In the genomic region with DNA sequence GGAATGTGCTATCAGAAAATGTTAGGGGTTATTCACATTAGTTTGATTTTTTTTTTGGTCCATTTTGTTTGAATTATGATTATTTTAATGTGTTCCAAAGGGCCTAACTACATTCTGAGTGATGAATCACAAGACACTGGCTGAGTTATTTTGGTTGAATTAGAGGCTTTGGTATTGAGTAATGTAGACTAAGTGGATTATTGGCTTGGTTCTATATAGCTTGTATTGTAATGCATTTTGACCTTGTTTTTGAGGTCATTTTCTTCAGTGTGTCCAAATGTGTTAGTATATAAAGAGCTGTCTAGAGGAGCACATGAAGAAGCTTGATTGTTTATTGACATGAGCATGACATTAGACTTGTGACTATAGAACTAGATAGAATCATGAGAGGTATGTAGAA, we compare ENCODE assay signal across 2 cellular contexts.
TF ChIP-seq lines count a peak whose summit lies in the region.

No MANE protein-coding gene starts in this region.

TF ChIP-seq in A549, 52 proteins besides CTCF, POLR2A, EP300 and RAD21 (continued from another document):
- no peak for TF ChIP-seq BCL3 (IDR thresholded peaks at IDR 0.05)

TF ChIP-seq in SK-N-SH, 30 proteins besides CTCF, POLR2A, EP300 and RAD21 (continued from another document):
- TF ChIP-seq, protein P1, sequence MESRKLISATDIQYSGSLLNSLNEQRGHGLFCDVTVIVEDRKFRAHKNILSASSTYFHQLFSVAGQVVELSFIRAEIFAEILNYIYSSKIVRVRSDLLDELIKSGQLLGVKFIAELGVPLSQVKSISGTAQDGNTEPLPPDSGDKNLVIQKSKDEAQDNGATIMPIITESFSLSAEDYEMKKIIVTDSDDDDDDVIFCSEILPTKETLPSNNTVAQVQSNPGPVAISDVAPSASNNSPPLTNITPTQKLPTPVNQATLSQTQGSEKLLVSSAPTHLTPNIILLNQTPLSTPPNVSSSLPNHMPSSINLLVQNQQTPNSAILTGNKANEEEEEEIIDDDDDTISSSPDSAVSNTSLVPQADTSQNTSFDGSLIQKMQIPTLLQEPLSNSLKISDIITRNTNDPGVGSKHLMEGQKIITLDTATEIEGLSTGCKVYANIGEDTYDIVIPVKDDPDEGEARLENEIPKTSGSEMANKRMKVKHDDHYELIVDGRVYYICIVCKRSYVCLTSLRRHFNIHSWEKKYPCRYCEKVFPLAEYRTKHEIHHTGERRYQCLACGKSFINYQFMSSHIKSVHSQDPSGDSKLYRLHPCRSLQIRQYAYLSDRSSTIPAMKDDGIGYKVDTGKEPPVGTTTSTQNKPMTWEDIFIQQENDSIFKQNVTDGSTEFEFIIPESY (IDR thresholded peaks at IDR 0.05; ENCODE audit: borderline replicate concordance, low read depth), result no peak
- TF ChIP-seq NFIC (IDR thresholded peaks at IDR 0.05; ENCODE audit: borderline replicate concordance), result peak; percentile 47; the same call in 1 of the 2 replicates
- TF ChIP-seq FOXM1 (IDR thresholded peaks at IDR 0.05; ENCODE audit: low read depth), result no peak
- TF ChIP-seq FOSL2 (IDR thresholded peaks at IDR 0.05; ENCODE audit: borderline replicate concordance, low read depth), result peak; percentile 17; the same call in 1 of the 2 replicates
- TF ChIP-seq EZH2phosphoT487 (IDR thresholded peaks at IDR 0.05; ENCODE audit: borderline replicate concordance, low read depth), result no peak
- TF ChIP-seq POLR2AphosphoS5 (IDR thresholded peaks at IDR 0.05; ENCODE audit: low read depth, low read length), result peak; percentile 28; the same call in 1 of the 2 replicates
